Comparison of ENCODE assay signal across 1 cellular context in genomic region chr14:31944256-31945073, GRCh38.
TF ChIP-seq lines count a peak whose summit lies in the region.

No MANE protein-coding gene starts in this region.

TF ChIP-seq in HepG2, 621 proteins besides CTCF, POLR2A, EP300 and RAD21 (continued from another document and continues in another):
- TF ChIP-seq LBX2 (CRISPR knock-in tag; IDR thresholded peaks at IDR 0.05; ENCODE audit: borderline replicate concordance) (no peak), KMT2B (CRISPR knock-in tag; IDR thresholded peaks at IDR 0.05) (peak; percentile 62), ZFP1 (CRISPR knock-in tag; IDR thresholded peaks at IDR 0.05) (0 out of 2 replicates have a peak, but pooled peaks have one; percentile 26), HCFC1 (IDR thresholded peaks at IDR 0.05; ENCODE audit: low read depth, low read length) (no peak), RCOR2 (CRISPR knock-in tag; IDR thresholded peaks at IDR 0.05) (peak; percentile 59; the same call in 1 of the 2 replicates), YEATS2 (CRISPR knock-in tag; IDR thresholded peaks at IDR 0.05; ENCODE audit: borderline replicate concordance) (peak; percentile 50; the same call in 1 of the 2 replicates), BATF2 (CRISPR knock-in tag; IDR thresholded peaks at IDR 0.05) (no peak), REST (IDR thresholded peaks at IDR 0.05; ENCODE audit: borderline replicate concordance in 1 of 2, low read depth in 1 of 2, low read length in 2 of 2) (no peak), ZBTB43 (CRISPR knock-in tag; conservative IDR thresholded peaks at IDR 0.05) (peak; percentile 66; the same call in 1 of the 2 replicates), RERE (CRISPR knock-in tag; IDR thresholded peaks at IDR 0.05; ENCODE audit: low read depth) (peak; percentile 18; the same call in 1 of the 2 replicates), NRL (CRISPR knock-in tag; IDR thresholded peaks at IDR 0.05; ENCODE audit: borderline replicate concordance) (peak; percentile 67; the same call in 1 of the 2 replicates), ATF3 (CRISPR knock-in tag; IDR thresholded peaks at IDR 0.05) (peak; percentile 10; the same call in 1 of the 2 replicates), ZBTB4 (CRISPR knock-in tag; IDR thresholded peaks at IDR 0.05; ENCODE audit: borderline replicate concordance) (no peak), ZNF318 (CRISPR knock-in tag; IDR thresholded peaks at IDR 0.05) (0 out of 2 replicates have a peak, but pooled peaks have one; percentile 8), ZBTB46 (CRISPR knock-in tag; IDR thresholded peaks at IDR 0.05; ENCODE audit: borderline replicate concordance) (peak; percentile 48; the same call in 1 of the 2 replicates), ZSCAN22 (CRISPR knock-in tag; IDR thresholded peaks at IDR 0.05) (peak; percentile 71; the same call in 1 of the 2 replicates), ATF7 (IDR thresholded peaks at IDR 0.05) (no peak), ATF7 (CRISPR knock-in tag; IDR thresholded peaks at IDR 0.05) (peak; percentile 24; the same call in 1 of the 2 replicates), U2AF1 (optimal IDR thresholded peaks at IDR 0.05; ENCODE audit: low read depth, low read length) (peak; percentile 87), ZSCAN29 (CRISPR knock-in tag; conservative IDR thresholded peaks at IDR 0.05) (no peak; the same call in 1 of the 2 replicates), HOXA3 (CRISPR knock-in tag; IDR thresholded peaks at IDR 0.05) (peak; percentile 24), ZNF720 (CRISPR knock-in tag; IDR thresholded peaks at IDR 0.05) (no peak; the same call in 1 of the 2 replicates), ELF4 (CRISPR knock-in tag; IDR thresholded peaks at IDR 0.05; ENCODE audit: borderline replicate concordance) (no peak), FOSL1 (CRISPR knock-in tag; IDR thresholded peaks at IDR 0.05; ENCODE audit: borderline replicate concordance) (0 out of 2 replicates have a peak, but pooled peaks have one; percentile 28)
